ENCODE assay signal across 34 cellular contexts in the genomic region with DNA sequence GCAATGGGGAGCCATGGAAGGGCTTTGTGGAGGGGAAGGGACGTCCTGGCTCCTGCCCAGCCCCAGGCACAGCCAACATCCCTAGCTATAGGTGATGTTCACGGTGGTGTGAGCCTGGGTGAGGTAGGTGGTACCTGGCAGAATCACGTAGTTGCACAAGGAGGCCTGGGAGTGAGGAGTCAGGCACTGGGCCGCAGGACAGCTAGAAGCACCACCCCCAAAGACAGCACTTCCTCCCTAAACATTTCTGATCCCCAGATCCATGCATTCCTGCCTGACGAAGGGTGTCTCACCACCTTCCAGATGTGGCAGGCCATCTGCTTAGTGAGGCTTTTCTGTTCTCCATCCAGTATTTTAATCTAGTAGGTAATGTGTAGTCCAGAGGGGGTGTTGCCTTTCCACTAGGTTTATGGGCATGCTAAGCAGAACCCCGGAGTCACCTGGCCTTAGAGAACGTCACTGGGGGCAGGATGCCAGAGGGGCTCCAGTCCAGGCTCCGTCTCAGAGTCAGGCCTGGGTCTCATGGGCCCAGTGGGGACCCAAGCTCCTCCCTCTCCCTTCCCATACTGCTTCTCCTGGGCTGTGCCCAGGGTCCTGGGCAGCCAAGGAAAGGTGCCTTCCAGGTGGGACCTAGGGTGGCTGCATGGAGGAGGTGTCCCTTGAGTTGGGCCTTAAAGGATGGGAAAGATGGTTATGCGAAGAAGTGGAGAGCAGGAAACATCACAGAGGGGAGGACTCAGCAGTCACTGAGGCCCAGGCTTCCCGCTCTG. TPM values are rescaled to one million over a fixed set of nuclear protein-coding genes. Genes with fewer than 3 reads are reported as not detected.
"Had no signal": no experiment of that assay in that cellular context is flagged by ENCODE, and none has a peak within 500 bp of the region (broad histone marks: within the 10 kb centered on the region; RNA-seq: fewer than 3 reads in every experiment).

No MANE protein-coding gene starts in this region.

- H3K9me3 ChIP-seq: adrenal gland, body of pancreas, left lung, lower lobe of right lung, neutrophil, pancreas, prostate gland, thoracic aorta, uterus had no signal

- H3K27ac ChIP-seq: adrenal gland, body of pancreas, left lung, lower lobe of right lung, neutrophil, pancreas, prostate gland, thoracic aorta, uterus had no signal

- H3K36me3 ChIP-seq: adrenal gland, left lung, lower lobe of right lung, neutrophil, pancreas, prostate gland, thoracic aorta, uterus had no signal

- H3K9me3 Mint-ChIP-seq: activated CD8-positive, alpha-beta T cell treated with anti-CD3 and anti-CD28 coated beads for 36 hours; activated naive CD4-positive, alpha-beta T cell treated with anti-CD3 and anti-CD28 coated beads for 36 hours; activated naive CD8-positive, alpha-beta T cell treated with anti-CD3 and anti-CD28 coated beads for 36 hours; activated T-cell treated with anti-CD3 and anti-CD28 coated beads, Interleukin-2, amount 50 U/mL, for 72 hours; immature natural killer cell; natural killer cell treated with Interleukin-12 subunit alpha and Interleukin-12 subunit beta and Interleukin-15 and Interleukin-18, amount 100 ng/mL, for 72 hours had no signal

- H3K4me3 ChIP-seq: adrenal gland, body of pancreas, left lung, lower lobe of right lung, pancreas, prostate gland, smooth muscle cell, thoracic aorta, uterus had no signal

- H3K27ac Mint-ChIP-seq: activated CD8-positive, alpha-beta T cell treated with anti-CD3 and anti-CD28 coated beads for 36 hours; activated naive CD4-positive, alpha-beta T cell treated with anti-CD3 and anti-CD28 coated beads for 36 hours; activated naive CD8-positive, alpha-beta T cell treated with anti-CD3 and anti-CD28 coated beads for 36 hours; activated T-cell treated with anti-CD3 and anti-CD28 coated beads, Interleukin-2, amount 50 U/mL, for 72 hours; immature natural killer cell; natural killer cell treated with Interleukin-12 subunit alpha and Interleukin-12 subunit beta and Interleukin-15 and Interleukin-18, amount 100 ng/mL, for 72 hours had no signal

- H3K27me3 ChIP-seq: adrenal gland, body of pancreas, pancreas, uterus had no signal

- H3K36me3 Mint-ChIP-seq: activated naive CD8-positive, alpha-beta T cell treated with anti-CD3 and anti-CD28 coated beads for 36 hours; immature natural killer cell; natural killer cell treated with Interleukin-12 subunit alpha and Interleukin-12 subunit beta and Interleukin-15 and Interleukin-18, amount 100 ng/mL, for 72 hours had no signal

- DNase-seq: activated CD4-positive, alpha-beta T cell treated with anti-CD3 and anti-CD28 coated beads for 4 hours; activated CD8-positive, alpha-beta T cell treated with anti-CD3 and anti-CD28 coated beads for 36 hours; activated naive CD4-positive, alpha-beta T cell treated with anti-CD3 and anti-CD28 coated beads for 36 hours; activated naive CD8-positive, alpha-beta T cell treated with anti-CD3 and anti-CD28 coated beads for 36 hours; activated T-cell treated with anti-CD3 and anti-CD28 coated beads for 4 hours; activated T-cell treated with anti-CD3 and anti-CD28 coated beads, Interleukin-2, amount 50 U/mL, for 72 hours; adrenal gland; body of pancreas; cerebellar nuclear complex; cortex of kidney; foreskin fibroblast; hippocampal formation; immature natural killer cell; lower lobe of right lung; mesendoderm; pancreas; retina; stimulated activated CD4-positive, alpha-beta T cell treated with anti-CD3 and anti-CD28 coated beads, Interleukin-15, amount 100 ng/mL, for 24 hours; stimulated activated naive CD8-positive, alpha-beta T cell treated with anti-CD3 and anti-CD28 coated beads, Interleukin-15, Interleukin-2, amounts not matched to agents 100 U/mL and 50 U/mL, for 24 hours; trophoblast cell; uterus had no signal

- H3K4me3 Mint-ChIP-seq: activated CD8-positive, alpha-beta T cell treated with anti-CD3 and anti-CD28 coated beads for 36 hours; activated naive CD4-positive, alpha-beta T cell treated with anti-CD3 and anti-CD28 coated beads for 36 hours; activated naive CD8-positive, alpha-beta T cell treated with anti-CD3 and anti-CD28 coated beads for 36 hours; activated T-cell treated with anti-CD3 and anti-CD28 coated beads, Interleukin-2, amount 50 U/mL, for 72 hours; immature natural killer cell; natural killer cell treated with Interleukin-12 subunit alpha and Interleukin-12 subunit beta and Interleukin-15 and Interleukin-18, amount 100 ng/mL, for 72 hours had no signal

- H3K4me1 Mint-ChIP-seq: immature natural killer cell had no signal

- ATAC-seq: activated CD8-positive, alpha-beta T cell treated with anti-CD3 and anti-CD28 coated beads for 36 hours; activated T-cell treated with anti-CD3 and anti-CD28 coated beads, Interleukin-2, amount 50 U/mL, for 72 hours; body of pancreas; left lung; lower lobe of right lung; natural killer cell treated with Interleukin-12 subunit alpha and Interleukin-12 subunit beta and Interleukin-15 and Interleukin-18, amount 100 ng/mL, for 72 hours; pancreas; stimulated activated naive CD8-positive, alpha-beta T cell treated with anti-CD3 and anti-CD28 coated beads, Interleukin-15, Interleukin-2, amounts not matched to agents 100 U/mL and 50 U/mL, for 24 hours had no signal

- H3K4me1 ChIP-seq: adrenal gland, body of pancreas, left lung, lower lobe of right lung, pancreas, prostate gland, uterus had no signal

- H3K4me2 ChIP-seq: smooth muscle cell had no signal

RNA-seq across cellular contexts. Expression of gene OTOG, which starts 56.2 kb away (rescaled TPM):
- total RNA-seq: activated CD8-positive, alpha-beta T cell treated with anti-CD3 and anti-CD28 coated beads for 36 hours; activated naive CD4-positive, alpha-beta T cell treated with anti-CD3 and anti-CD28 coated beads for 36 hours; activated naive CD8-positive, alpha-beta T cell treated with anti-CD3 and anti-CD28 coated beads for 36 hours; activated T-cell treated with anti-CD3 and anti-CD28 coated beads, Interleukin-2, amount 50 U/mL, for 72 hours; adrenal gland; aorta; body of pancreas; endothelial cell of umbilical vein; kidney epithelial cell; left lung; lower lobe of right lung; mononuclear cell; natural killer cell treated with Interleukin-12 subunit alpha and Interleukin-12 subunit beta and Interleukin-15 and Interleukin-18, amount 100 ng/mL, for 72 hours; pancreas; smooth muscle cell; subcutaneous adipose tissue; T-helper 2 cell treated with Interferon-gamma antibody and Interleukin-4, amounts not matched to agents 100 ng/mL and 5 ng/mL, for 36 hours; thoracic aorta had no signal

RNA-seq across cellular contexts. Expression of gene USH1C, which starts 59.0 kb away (rescaled TPM):
- total RNA-seq: activated CD8-positive, alpha-beta T cell treated with anti-CD3 and anti-CD28 coated beads for 36 hours; activated naive CD4-positive, alpha-beta T cell treated with anti-CD3 and anti-CD28 coated beads for 36 hours; activated naive CD8-positive, alpha-beta T cell treated with anti-CD3 and anti-CD28 coated beads for 36 hours; activated T-cell treated with anti-CD3 and anti-CD28 coated beads, Interleukin-2, amount 50 U/mL, for 72 hours; aorta; endothelial cell of umbilical vein; mononuclear cell; myocyte; natural killer cell treated with Interleukin-12 subunit alpha and Interleukin-12 subunit beta and Interleukin-15 and Interleukin-18, amount 100 ng/mL, for 72 hours; prostate gland; smooth muscle cell; T-helper 2 cell treated with Interferon-gamma antibody and Interleukin-4, amounts not matched to agents 100 ng/mL and 5 ng/mL, for 36 hours had no signal
